In genomic region chr19:28074773-28075172, GRCh38 we compare ENCODE assay signal across 18 cellular contexts.
DNase-seq lines count a peak whose midpoint lies in the region; ATAC-seq and TF ChIP-seq lines count a peak whose summit lies in the region.
"Had no signal": no experiment of that assay in that cellular context is flagged by ENCODE, and none has a peak within 500 bp of the region (broad histone marks: within the 10 kb centered on the region; RNA-seq: fewer than 3 reads in every experiment).

No MANE protein-coding gene starts in this region.

- no peak overlapping the region for H3K4me3 Mint-ChIP-seq in mesothelial cell of epicardium
- H3K4me3 Mint-ChIP-seq: activated CD4-positive, alpha-beta T cell treated with anti-CD3 and anti-CD28 coated beads, Interleukin-2, amount 10 ng/mL, durations not matched to agents 7 days and 5 days; CD8-positive, alpha-beta T cell had no signal

- H3K4me2 ChIP-seq in MM.1S (ENCODE audit: low read depth, low read length) = peak overlapping the region; percentile 17; the same call in 1 of the 2 replicates

- DNase-seq in GM13977 (ENCODE audit: low spot score) (peak; percentile 12), MM.1S (peak; percentile 60), mesothelial cell of epicardium (ENCODE audit: low spot score in 2 of 2, unreplicated experiment in 2 of 2) (no peak), GM03348 (ENCODE audit: low spot score) (no peak), putamen (ENCODE audit: low spot score) (no peak), erythroblast (lab: John Stamatoyannopoulos, UW) (no peak)
- DNase-seq: activated CD4-positive, alpha-beta T cell treated with anti-CD3 and anti-CD28 coated beads, Interleukin-2, amount 10 ng/mL, durations not matched to agents 7 days and 5 days; activated gamma-delta T cell treated with Interleukin-2 at 50 U/mL for 16 hours; CD8-positive, alpha-beta T cell; DMS79 treated with DMSO at 0.1 percent for 48 hours; Kasumi-1; NCI-H1417 treated with DMSO at 0.1 percent for 48 hours; NCI-H2171 had no signal

- H4K20me1 ChIP-seq in MM.1S (ENCODE audit: insufficient read depth, low read length) = no peaks in the 10 kb centered on the region

- H3K27ac Mint-ChIP-seq in mesothelial cell of epicardium = peak overlapping the region; percentile 44
- H3K27ac Mint-ChIP-seq: activated CD4-positive, alpha-beta T cell treated with anti-CD3 and anti-CD28 coated beads, Interleukin-2, amount 10 ng/mL, durations not matched to agents 7 days and 5 days; CD8-positive, alpha-beta T cell had no signal

- H3K9ac ChIP-seq in MM.1S (ENCODE audit: low read length) = no peak overlapping the region

- TF ChIP-seq CTCF in GM13977 (IDR thresholded peaks at IDR 0.05; ENCODE audit: extremely low read depth, insufficient read depth, missing control alignments) (no peak), MM.1S (IDR thresholded peaks at IDR 0.05; ENCODE audit: low read length) (no peak), mesothelial cell of epicardium (IDR thresholded peaks at IDR 0.05; ENCODE audit: unreplicated experiment) (no peak)

- peaks cover 12% of the 10 kb centered on the region for H3K4me1 Mint-ChIP-seq in mesothelial cell of epicardium
- H3K4me1 Mint-ChIP-seq: activated CD4-positive, alpha-beta T cell treated with anti-CD3 and anti-CD28 coated beads, Interleukin-2, amount 10 ng/mL, durations not matched to agents 7 days and 5 days had no signal

- no peak overlapping the region for H3K27ac ChIP-seq in MM.1S (ENCODE audit: low read length)
- H3K27ac ChIP-seq: neutrophil, vagina had no signal

- no peaks in the 10 kb centered on the region for H3K79me2 ChIP-seq in MM.1S (ENCODE audit: low read length)

- H3K4me3 ChIP-seq in MM.1S (ENCODE audit: low read length) = no peak overlapping the region
- H3K4me3 ChIP-seq: vagina had no signal

- H3K27me3 ChIP-seq in MM.1S (replicated peaks; ENCODE audit: insufficient read depth, low read length) = no peaks in the 10 kb centered on the region
- H3K27me3 ChIP-seq: neutrophil, vagina had no signal

- H3K9me3 Mint-ChIP-seq in mesothelial cell of epicardium = no peaks in the 10 kb centered on the region

- H3K36me3 Mint-ChIP-seq in mesothelial cell of epicardium = no peaks in the 10 kb centered on the region
- H3K36me3 Mint-ChIP-seq: CD8-positive, alpha-beta T cell had no signal

- no peaks in the 10 kb centered on the region for H3K9me2 ChIP-seq in MM.1S (replicated peaks; ENCODE audit: insufficient read depth, low read length)

- H3K36me3 ChIP-seq in MM.1S (replicated peaks; ENCODE audit: insufficient read depth, low read length) = no peaks in the 10 kb centered on the region
- H3K36me3 ChIP-seq: neutrophil, vagina had no signal

- no peaks in the 10 kb centered on the region for H3K27me3 Mint-ChIP-seq in mesothelial cell of epicardium (ENCODE audit: low read depth)
- H3K27me3 Mint-ChIP-seq: activated CD4-positive, alpha-beta T cell treated with anti-CD3 and anti-CD28 coated beads, Interleukin-2, amount 10 ng/mL, durations not matched to agents 7 days and 5 days had no signal

- no peaks in the 10 kb centered on the region; the same call in 1 of the 2 replicates for H3F3A ChIP-seq in MM.1S (ENCODE audit: insufficient read depth, low read length)

- TF ChIP-seq POLR2A in erythroblast (IDR thresholded peaks at IDR 0.05; ENCODE audit: low read length) = no peak

- ATAC-seq in GM21786 (IDR thresholded peaks at IDR 0.05; ENCODE audit: unreplicated experiment) (peak; percentile 50), GM21526 (IDR thresholded peaks at IDR 0.05; ENCODE audit: low FRiP score, unreplicated experiment) (no peak)
- ATAC-seq: CD8-positive, alpha-beta T cell; sciatic nerve had no signal

- in situ Hi-C loops in GM13977 (cut with MboI; ENCODE audit: low pct_unique_long_range_greater_than_20kb, low sequenced_read_pairs, unreplicated experiment) = no loop called here

- H3K4me1 ChIP-seq in MM.1S (ENCODE audit: low read length) = peaks cover 14% of the 10 kb centered on the region
- H3K4me1 ChIP-seq: vagina had no signal

- H3K9me3 ChIP-seq in MM.1S (replicated peaks; ENCODE audit: insufficient read depth, low read length) = no peaks in the 10 kb centered on the region
- H3K9me3 ChIP-seq: neutrophil, vagina had no signal

- H2AFZ ChIP-seq in MM.1S (ENCODE audit: low read length) = no peak overlapping the region

Comparison
In these comparisons a context has a peak if more than half of its experiments do, and no peak if none do; other contexts are left out.
1. DNase-seq: peak in GM13977 (single experiment) and MM.1S (single experiment); none in mesothelial cell of epicardium (0 of 2), GM03348 (single experiment), putamen (single experiment) and erythroblast (0 of 2).